22 cellular contexts compared by ENCODE assay signal in the genomic region with DNA sequence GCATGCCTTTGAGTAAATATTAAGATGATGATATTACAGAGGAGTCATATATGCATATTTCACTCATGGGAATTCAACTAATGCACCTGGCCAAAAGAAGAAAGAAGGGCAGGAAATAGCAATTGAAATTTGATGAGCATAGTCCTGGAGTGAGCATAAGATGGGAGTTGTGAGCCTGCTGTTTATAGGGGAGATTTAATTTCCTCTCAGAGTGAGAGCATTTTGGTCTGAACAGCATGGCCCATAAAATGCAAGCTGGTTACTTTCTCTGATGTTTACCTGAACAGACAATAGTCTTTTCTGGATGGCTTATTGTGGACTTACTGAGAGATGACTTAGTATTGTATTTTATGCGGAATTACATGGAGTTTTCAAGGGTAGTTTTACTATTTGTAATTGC. TPM values are rescaled to one million over a fixed set of nuclear protein-coding genes. Genes with fewer than 3 reads are reported as not detected.
"Had no signal": no experiment of that assay in that cellular context is flagged by ENCODE, and none has a peak within 500 bp of the region (broad histone marks: within the 10 kb centered on the region; RNA-seq: fewer than 3 reads in every experiment).

No MANE protein-coding gene starts in this region.

- H3K36me3 Mint-ChIP-seq: activated naive CD8-positive, alpha-beta T cell; stimulated activated naive B cell treated with anti-CD40 and anti-IgM and Interleukin-4, amounts not matched to agents 10 μg/mL and 1 μg/mL and 100 μg/mL, for 72 hours had no signal

- DNase-seq: activated CD4-positive, alpha-beta T cell treated with anti-CD3 and anti-CD28 coated beads for 4 hours; activated CD4-positive, alpha-beta T cell treated with anti-CD3 and anti-CD28 coated beads, Interleukin-2, amount 50 U/mL, for 4 hours; activated effector memory CD4-positive, alpha-beta T cell treated with Interleukin-2 at 50 U/mL for 16 hours; activated naive CD4-positive, alpha-beta T cell treated with Interleukin-2 at 50 U/mL for 16 hours; anterior cingulate cortex; foreskin fibroblast; head of caudate nucleus; hippocampal formation; left cardiac atrium; midbrain; naive thymus-derived CD8-positive, alpha-beta T cell; nucleus accumbens; stimulated activated CD4-positive, alpha-beta T cell treated with anti-CD3 and anti-CD28 coated beads, Interleukin-15, amount 100 ng/mL, for 24 hours; stimulated activated CD4-positive, alpha-beta T cell treated with anti-CD3 and anti-CD28 coated beads, Interleukin-2, amount 100 ng/mL, for 24 hours; stimulated activated naive B cell treated with anti-CD40 and anti-IgM and Interleukin-4, amounts not matched to agents 10 μg/mL and 1 μg/mL and 100 μg/mL, for 72 hours; stomach; thyroid gland; upper lobe of left lung had no signal

- H3K4me3 Mint-ChIP-seq: activated naive CD8-positive, alpha-beta T cell; naive thymus-derived CD8-positive, alpha-beta T cell; neural crest cell; stimulated activated naive B cell treated with anti-CD40 and anti-IgM and Interleukin-4, amounts not matched to agents 10 μg/mL and 1 μg/mL and 100 μg/mL, for 72 hours; T-helper 2 cell treated with Interferon-gamma antibody and Interleukin-4, amounts not matched to agents 5 μg/mL and 100 μg/mL, for 36 hours had no signal

- H3K27ac Mint-ChIP-seq: activated naive CD8-positive, alpha-beta T cell; naive thymus-derived CD8-positive, alpha-beta T cell; stimulated activated naive B cell treated with anti-CD40 and anti-IgM and Interleukin-4, amounts not matched to agents 10 μg/mL and 1 μg/mL and 100 μg/mL, for 72 hours; T-helper 2 cell treated with Interferon-gamma antibody and Interleukin-4, amounts not matched to agents 5 μg/mL and 100 μg/mL, for 36 hours had no signal

- H3K4me1 Mint-ChIP-seq: naive thymus-derived CD8-positive, alpha-beta T cell; neural crest cell; stimulated activated naive B cell treated with anti-CD40 and anti-IgM and Interleukin-4, amounts not matched to agents 10 μg/mL and 1 μg/mL and 100 μg/mL, for 72 hours had no signal

- H3K9me3 Mint-ChIP-seq: stimulated activated naive B cell treated with anti-CD40 and anti-IgM and Interleukin-4, amounts not matched to agents 10 μg/mL and 1 μg/mL and 100 μg/mL, for 72 hours; T-helper 2 cell treated with Interferon-gamma antibody and Interleukin-4, amounts not matched to agents 5 μg/mL and 100 μg/mL, for 36 hours had no signal

- ATAC-seq: esophagus mucosa; left cardiac atrium; naive thymus-derived CD8-positive, alpha-beta T cell; stimulated activated naive B cell treated with anti-CD40 and anti-IgM and Interleukin-4, amounts not matched to agents 10 μg/mL and 1 μg/mL and 100 μg/mL, for 72 hours had no signal

RNA-seq across cellular contexts. Expression of gene FHIP1A, which starts 53.6 kb away (rescaled TPM):
- total RNA-seq: neural crest cell had no signal
